In the genomic region with DNA sequence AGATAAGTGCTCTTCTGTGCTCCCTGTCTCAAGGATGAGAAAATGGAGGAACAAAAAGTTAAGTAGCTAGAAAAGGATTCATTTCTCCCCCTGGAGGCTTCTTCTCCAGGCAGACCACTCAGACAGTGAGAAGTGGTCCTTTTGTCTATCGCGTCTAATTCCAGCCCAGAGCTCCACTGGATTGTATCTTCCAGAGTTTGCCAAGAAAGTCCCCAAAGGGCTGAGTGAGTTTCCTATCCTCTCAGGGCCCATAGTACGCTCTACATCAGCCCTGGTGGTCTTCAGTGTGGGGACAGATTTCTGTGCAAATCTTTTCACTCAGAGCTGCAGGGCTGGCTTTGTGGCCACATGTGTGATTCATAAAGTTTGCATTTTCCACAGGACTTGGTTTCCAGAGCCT, we compare ENCODE assay signal across 17 cellular contexts.
DNase-seq lines count a peak whose midpoint lies in the region; FAIRE-seq and TF ChIP-seq lines count a peak whose summit lies in the region.
"Had no signal": no experiment of that assay in that cellular context is flagged by ENCODE, and none has a peak within 500 bp of the region (broad histone marks: within the 10 kb centered on the region; RNA-seq: fewer than 3 reads in every experiment).

No MANE protein-coding gene starts in this region.

- H3K27ac Mint-ChIP-seq in mesothelial cell of epicardium: peak overlapping the region; percentile 36
- no peak overlapping the region for H3K27ac Mint-ChIP-seq in activated T-helper 1 cell treated with anti-CD3 and anti-CD28 coated beads, Interleukin-12 subunit alpha, Interleukin-12 subunit beta, Interleukin-2, Interleukin-4 antibody, amounts not matched to agents 30 ng/mL and 10 ng/mL and 1 ng/mL, durations not matched to agents 14 hours and 24 hours and 36 hours
- H3K27ac Mint-ChIP-seq: CD14-positive monocyte; CD4-positive, alpha-beta memory T cell; HFFc6 had no signal

- H4K20me1 ChIP-seq in smooth muscle cell (ENCODE audit: low read depth): no peaks in the 10 kb centered on the region
- H4K20me1 ChIP-seq: BLaER1 had no signal

- TF ChIP-seq CTCF in esophagus muscularis mucosa (IDR thresholded peaks at IDR 0.05) (no peak), mesothelial cell of epicardium (IDR thresholded peaks at IDR 0.05; ENCODE audit: unreplicated experiment) (no peak), smooth muscle cell (IDR thresholded peaks at IDR 0.05; ENCODE audit: borderline replicate concordance, insufficient read depth, poor library complexity, severe bottlenecking) (no peak), kidney (IDR thresholded peaks at IDR 0.05; ENCODE audit: borderline replicate concordance, extremely low read depth, insufficient read depth) (no peak)

- H3K79me2 ChIP-seq in smooth muscle cell (ENCODE audit: low read depth): no peaks in the 10 kb centered on the region

- H3K27me3 Mint-ChIP-seq in mesothelial cell of epicardium (ENCODE audit: low read depth): no peaks in the 10 kb centered on the region
- no peaks in the 10 kb centered on the region for H3K27me3 Mint-ChIP-seq in activated T-helper 1 cell treated with anti-CD3 and anti-CD28 coated beads, Interleukin-12 subunit alpha, Interleukin-12 subunit beta, Interleukin-2, Interleukin-4 antibody, amounts not matched to agents 30 ng/mL and 10 ng/mL and 1 ng/mL, durations not matched to agents 14 hours and 24 hours and 36 hours (ENCODE audit: insufficient read depth)

- H3K9me3 ChIP-seq in esophagus muscularis mucosa (peaks cover 0 to 6% (median 2%) of the 10 kb centered on the region in 4 donors), smooth muscle cell (replicated peaks; ENCODE audit: low read depth) (no peaks in the 10 kb centered on the region), kidney (ENCODE audit: control insufficient read depth in 1 of 2, low read length in 2 of 2) (no peaks in the 10 kb centered on the region)

- peaks cover 16% of the 10 kb centered on the region for H3K4me1 Mint-ChIP-seq in mesothelial cell of epicardium
- no peaks in the 10 kb centered on the region for H3K4me1 Mint-ChIP-seq in activated T-helper 1 cell treated with anti-CD3 and anti-CD28 coated beads, Interleukin-12 subunit alpha, Interleukin-12 subunit beta, Interleukin-2, Interleukin-4 antibody, amounts not matched to agents 30 ng/mL and 10 ng/mL and 1 ng/mL, durations not matched to agents 14 hours and 24 hours and 36 hours (ENCODE audit: low read depth)
- H3K4me1 Mint-ChIP-seq: CD14-positive monocyte; CD4-positive, alpha-beta memory T cell had no signal

- no peaks in the 10 kb centered on the region for H3K27me3 ChIP-seq in esophagus muscularis mucosa
- no peaks in the 10 kb centered on the region for H3K27me3 ChIP-seq in smooth muscle cell (ENCODE audit: low read depth)
- H3K27me3 ChIP-seq: BLaER1 had no signal

- FAIRE-seq in GM19239 (lab: Jason Lieb, UNC) (no peak), kidney (lab: Jason Lieb, UNC) (no peak)
- FAIRE-seq: HepG2 had no signal

- no peak for TF ChIP-seq POLR2A in esophagus muscularis mucosa (IDR thresholded peaks at IDR 0.05; ENCODE audit: low read depth)

- intact Hi-C loops in esophagus muscularis mucosa (cut with DNase I): no loop called here
- intact Hi-C loops in activated T-helper 1 cell treated with anti-CD3 and anti-CD28 coated beads, Interleukin-12 subunit alpha, Interleukin-12 subunit beta, Interleukin-2, Interleukin-4 antibody, amounts not matched to agents 30 ng/mL and 10 ng/mL and 1 ng/mL, durations not matched to agents 14 hours and 24 hours and 36 hours (cut with micrococcal nuclease): no loop called here
- intact Hi-C loops in kidney (cut with DNase I): no loop called here

- H3F3A ChIP-seq in smooth muscle cell (ENCODE audit: low read depth): peaks cover 11% of the 10 kb centered on the region

- H3K27ac ChIP-seq in esophagus muscularis mucosa (replicated peaks in 1 of 4): no peak overlapping the region
- H3K27ac ChIP-seq in smooth muscle cell (ENCODE audit: low read depth): peak overlapping the region; percentile 9
- no peak overlapping the region for H3K27ac ChIP-seq in kidney (ENCODE audit: low read depth in 2 of 2, low read length in 2 of 2)
- H3K27ac ChIP-seq: BLaER1 had no signal

- peaks cover 8% of the 10 kb centered on the region for H3K36me3 Mint-ChIP-seq in mesothelial cell of epicardium
- H3K36me3 Mint-ChIP-seq in activated T-helper 1 cell treated with anti-CD3 and anti-CD28 coated beads, Interleukin-12 subunit alpha, Interleukin-12 subunit beta, Interleukin-2, Interleukin-4 antibody, amounts not matched to agents 30 ng/mL and 10 ng/mL and 1 ng/mL, durations not matched to agents 14 hours and 24 hours and 36 hours (ENCODE audit: low read depth): no peaks in the 10 kb centered on the region
- H3K36me3 Mint-ChIP-seq: CD14-positive monocyte; CD4-positive, alpha-beta memory T cell had no signal

- H3K9ac ChIP-seq in smooth muscle cell (ENCODE audit: low read depth): no peak overlapping the region
- no peak overlapping the region for H3K9ac ChIP-seq in kidney (ENCODE audit: low read length in 2 of 2)
- H3K9ac ChIP-seq: BLaER1 had no signal

- WGBS in esophagus muscularis mucosa: 69% methylated on average over 3 of the region's 3 CpGs
- WGBS in smooth muscle cell (ENCODE audit: low lambda C conversion rate): 81% methylated on average over 3 of the region's 3 CpGs

- no peak overlapping the region for H2AFZ ChIP-seq in smooth muscle cell (ENCODE audit: low read depth)

- no peaks in the 10 kb centered on the region for H3K4me1 ChIP-seq in esophagus muscularis mucosa
- no peaks in the 10 kb centered on the region for H3K4me1 ChIP-seq in smooth muscle cell (ENCODE audit: low read depth)
- H3K4me1 ChIP-seq in kidney (ENCODE audit: control insufficient read depth in 1 of 2, insufficient read depth in 1 of 2, low read depth in 1 of 2, low read length in 2 of 2): peaks cover 12 to 24% of the 10 kb centered on the region in 2 donors
- H3K4me1 ChIP-seq: BLaER1 had no signal

- H3K4me3 ChIP-seq in esophagus muscularis mucosa (no peak overlapping the region), smooth muscle cell (no peak overlapping the region), kidney (ENCODE audit: low read length in 2 of 2) (no peak overlapping the region)
- H3K4me3 ChIP-seq: BLaER1 had no signal

- peaks cover 16% of the 10 kb centered on the region for H3K9me3 Mint-ChIP-seq in mesothelial cell of epicardium
- peaks cover 14% of the 10 kb centered on the region for H3K9me3 Mint-ChIP-seq in activated T-helper 1 cell treated with anti-CD3 and anti-CD28 coated beads, Interleukin-12 subunit alpha, Interleukin-12 subunit beta, Interleukin-2, Interleukin-4 antibody, amounts not matched to agents 30 ng/mL and 10 ng/mL and 1 ng/mL, durations not matched to agents 14 hours and 24 hours and 36 hours
- H3K9me3 Mint-ChIP-seq: HFFc6 had no signal

- DNase-seq in astrocyte of the hippocampus (ENCODE audit: low read depth, low spot score) (peak; percentile 40), esophagus muscularis mucosa (ENCODE audit: extremely low spot score) (peak; percentile 66), mesothelial cell of epicardium (ENCODE audit: low spot score in 2 of 2, unreplicated experiment in 2 of 2) (no peak), smooth muscle cell (lab: John Stamatoyannopoulos, UW; ENCODE audit: unreplicated experiment) (no peak), GM19239 (ENCODE audit: insufficient read length, low spot score) (no peak), kidney (no peak)
- no peak for DNase-seq in activated T-helper 1 cell treated with anti-CD3 and anti-CD28 coated beads, Interleukin-12 subunit alpha, Interleukin-12 subunit beta, Interleukin-2, Interleukin-4 antibody, amounts not matched to agents 30 ng/mL and 10 ng/mL and 1 ng/mL, durations not matched to agents 14 hours and 24 hours and 36 hours (ENCODE audit: low spot score)
- DNase-seq: 8988T; CD4-positive, alpha-beta memory T cell; DMS79 treated with DMSO at 0.1 percent for 48 hours; GF-D8; GOT3; H7; HFFc6 had no signal

- peak overlapping the region; percentile 16 for H3K4me2 ChIP-seq in smooth muscle cell
- H3K4me2 ChIP-seq: BLaER1 had no signal

- no peaks in the 10 kb centered on the region for H3K36me3 ChIP-seq in esophagus muscularis mucosa
- no peaks in the 10 kb centered on the region for H3K36me3 ChIP-seq in smooth muscle cell (ENCODE audit: low read depth)
- H3K36me3 ChIP-seq in kidney (ENCODE audit: control insufficient read depth in 1 of 2, insufficient read depth in 2 of 2, low read length in 2 of 2): no peaks in the 10 kb centered on the region
- H3K36me3 ChIP-seq: BLaER1 had no signal

- no peak overlapping the region for H3K4me3 Mint-ChIP-seq in mesothelial cell of epicardium
- H3K4me3 Mint-ChIP-seq in activated T-helper 1 cell treated with anti-CD3 and anti-CD28 coated beads, Interleukin-12 subunit alpha, Interleukin-12 subunit beta, Interleukin-2, Interleukin-4 antibody, amounts not matched to agents 30 ng/mL and 10 ng/mL and 1 ng/mL, durations not matched to agents 14 hours and 24 hours and 36 hours: no peak overlapping the region
- H3K4me3 Mint-ChIP-seq: CD14-positive monocyte; CD4-positive, alpha-beta memory T cell; HFFc6 had no signal

- no peak for TF ChIP-seq EP300 in esophagus muscularis mucosa (IDR thresholded peaks at IDR 0.05)

Comparison
In these comparisons a context has a peak if more than half of its experiments do, and no peak if none do; other contexts are left out.
1. DNase-seq: peak in astrocyte of the hippocampus (single experiment) and esophagus muscularis mucosa (single experiment); none in mesothelial cell of epicardium (0 of 2), smooth muscle cell (single experiment), activated T-helper 1 cell treated with anti-CD3 and anti-CD28 coated beads, Interleukin-12 subunit alpha, Interleukin-12 subunit beta, Interleukin-2, Interleukin-4 antibody, amounts not matched to agents 30 ng/mL and 10 ng/mL and 1 ng/mL, durations not matched to agents 14 hours and 24 hours and 36 hours (single experiment), GM19239 (single experiment) and kidney (single experiment).